ENCODE assay signal across 8 cellular contexts in genomic region chr20:12966468-12967085, GRCh38. TPM values are rescaled to one million over a fixed set of nuclear protein-coding genes. Genes with fewer than 3 reads are reported as not detected.
DNase-seq lines count a peak whose midpoint lies in the region; ATAC-seq, FAIRE-seq and TF ChIP-seq lines count a peak whose summit lies in the region.

No MANE protein-coding gene starts in this region.

- FAIRE-seq in astrocyte (lab: Jason Lieb, UNC) (no peak), HepG2 (lab: Jason Lieb, UNC) (peak; percentile 73), GM12892 (lab: Jason Lieb, UNC) (no peak)

- POLR2A ChIA-PET in HepG2 (lab: Yijun Ruan, JAX), result interaction anchor here (1.0 kb wide), 1 partner anchor 41 kb away, joined by 3 read pairs; no protein-coding TSS in a partner anchor

- no peak overlapping the region for H3K4me3 Mint-ChIP-seq in astrocyte (ENCODE audit: unreplicated experiment)
- H3K4me3 Mint-ChIP-seq in activated CD4-positive, alpha-beta T cell treated with anti-CD3 and anti-CD28 coated beads, Interleukin-2, amount 10 ng/mL, durations not matched to agents 24 days and 14 days, result no peak overlapping the region

- no TSS peak for BruUV-seq in HepG2 (replicated peaks; lab: Mats Ljungman, UMichigan)

- H3K4me3 ChIP-seq in astrocyte (ENCODE audit: insufficient read depth, low read depth, low read length) (no peak overlapping the region), HepG2 (replicated peaks in 1 of 3; ENCODE audit: insufficient read depth in 1 of 3, low read depth in 2 of 3, low read length in 3 of 3) (no peak overlapping the region), MG63 (no peak overlapping the region)

- CTCF ChIA-PET in HepG2 (lab: Yijun Ruan, JAX; ENCODE audit: low intra/inter-chr PET ratio, low total read pairs), result interaction anchor here (1.2 to 6.7 kb wide), 2 partner anchors 39 to 139 kb away, joined by 7 to 127 read pairs; no protein-coding TSS in a partner anchor

- H2AFZ ChIP-seq in astrocyte (ENCODE audit: low read depth, low read length) (no peak overlapping the region), HepG2 (ENCODE audit: low read length) (no peak overlapping the region)

- H3K4me1 Mint-ChIP-seq in astrocyte (ENCODE audit: low read depth, unreplicated experiment), result peaks cover 12% of the 10 kb centered on the region
- H3K4me1 Mint-ChIP-seq in activated CD4-positive, alpha-beta T cell treated with anti-CD3 and anti-CD28 coated beads, Interleukin-2, amount 10 ng/mL, durations not matched to agents 24 days and 14 days, result no peaks in the 10 kb centered on the region

- H3K27me3 ChIP-seq in astrocyte (ENCODE audit: insufficient read depth, low read length), result no peaks in the 10 kb centered on the region
- no peaks in the 10 kb centered on the region for H3K27me3 ChIP-seq in HepG2 (ENCODE audit: control insufficient read depth in 1 of 2, insufficient read depth in 2 of 2, low read length in 2 of 2)
- H3K27me3 ChIP-seq in MG63, result no peaks in the 10 kb centered on the region

- TF ChIP-seq EP300 in HepG2 (IDR thresholded peaks at IDR 0.05; ENCODE audit: low read depth in 2 of 2, low read length in 2 of 2) (no peak), HepG2 (CRISPR knock-in tag; IDR thresholded peaks at IDR 0.05; ENCODE audit: borderline replicate concordance) (no peak)

- H3K9me3 ChIP-seq in astrocyte (ENCODE audit: insufficient read depth, low read depth, low read length), result no peaks in the 10 kb centered on the region
- H3K9me3 ChIP-seq in HepG2 (ENCODE audit: low read length), result peaks cover 15% of the 10 kb centered on the region
- no peaks in the 10 kb centered on the region for H3K9me3 ChIP-seq in MG63

- intact Hi-C loops in HepG2 (cut with micrococcal nuclease; ENCODE audit: unreplicated experiment), result loop anchor here (1.0 to 2.0 kb wide), 3 partner anchors 41 to 1290 kb away; no protein-coding TSS in a partner anchor
- intact Hi-C loops in activated CD4-positive, alpha-beta T cell treated with anti-CD3 and anti-CD28 coated beads, Interleukin-2, amount 10 ng/mL, durations not matched to agents 24 days and 14 days (cut with micrococcal nuclease), result loop anchor here (1.0 kb wide), 1 partner anchor 41 kb away; no protein-coding TSS in a partner anchor

- no peak overlapping the region for H3K4me2 ChIP-seq in astrocyte (ENCODE audit: low read length)
- H3K4me2 ChIP-seq in HepG2 (ENCODE audit: low read depth, low read length), result no peak overlapping the region

- H3K4me1 ChIP-seq in astrocyte (ENCODE audit: insufficient read depth, low read length) (no peaks in the 10 kb centered on the region), HepG2 (ENCODE audit: insufficient read depth, low read length) (peaks cover 19% of the 10 kb centered on the region)

- ATAC-seq in HepG2, result peak; percentile 74
- ATAC-seq in GM21576 (IDR thresholded peaks at IDR 0.05; ENCODE audit: unreplicated experiment), result no peak

- peaks cover 3% of the 10 kb centered on the region for H3K27me3 Mint-ChIP-seq in astrocyte (ENCODE audit: low read depth, unreplicated experiment)
- H3K27me3 Mint-ChIP-seq in activated CD4-positive, alpha-beta T cell treated with anti-CD3 and anti-CD28 coated beads, Interleukin-2, amount 10 ng/mL, durations not matched to agents 24 days and 14 days, result peaks cover 3% of the 10 kb centered on the region

- H3K79me2 ChIP-seq in astrocyte (ENCODE audit: insufficient read depth, low read length), result no peaks in the 10 kb centered on the region
- no peaks in the 10 kb centered on the region for H3K79me2 ChIP-seq in HepG2 (ENCODE audit: insufficient read depth, low read length)

- H4K20me1 ChIP-seq in astrocyte (ENCODE audit: insufficient read depth, low read length) (no peaks in the 10 kb centered on the region), HepG2 (ENCODE audit: insufficient read depth, low read length) (no peaks in the 10 kb centered on the region)

- H3K9ac ChIP-seq in astrocyte (ENCODE audit: low read length), result no peak overlapping the region
- H3K9ac ChIP-seq in HepG2 (ENCODE audit: insufficient read depth, low read depth, low read length), result no peak overlapping the region

- TF ChIP-seq RAD21 in HepG2 (CRISPR knock-in tag; IDR thresholded peaks at IDR 0.05), result peak; percentile 79

- H3K27ac Mint-ChIP-seq in astrocyte (ENCODE audit: unreplicated experiment), result no peak overlapping the region
- no peak overlapping the region for H3K27ac Mint-ChIP-seq in activated CD4-positive, alpha-beta T cell treated with anti-CD3 and anti-CD28 coated beads, Interleukin-2, amount 10 ng/mL, durations not matched to agents 24 days and 14 days

- TF ChIP-seq CTCF in astrocyte (IDR thresholded peaks at IDR 0.05; ENCODE audit: insufficient read depth, low read depth, low read length) (peak; percentile 59), HepG2 (CRISPR knock-in tag; IDR thresholded peaks at IDR 0.05) (peak; percentile 78)

- 56% methylated on average over 1 of the region's 1 CpG for WGBS in HepG2 (ENCODE audit: low lambda C conversion rate)

- H3K36me3 ChIP-seq in astrocyte (ENCODE audit: insufficient read depth, low read length) (no peaks in the 10 kb centered on the region), HepG2 (replicated peaks in 1 of 2; ENCODE audit: control insufficient read depth in 1 of 2, insufficient read depth in 2 of 2, low read length in 2 of 2) (no peaks in the 10 kb centered on the region), MG63 (no peaks in the 10 kb centered on the region)

- no peaks in the 10 kb centered on the region for H3K9me3 Mint-ChIP-seq in astrocyte (ENCODE audit: unreplicated experiment)
- no peaks in the 10 kb centered on the region for H3K9me3 Mint-ChIP-seq in activated CD4-positive, alpha-beta T cell treated with anti-CD3 and anti-CD28 coated beads, Interleukin-2, amount 10 ng/mL, durations not matched to agents 24 days and 14 days

- in situ Hi-C loops in HepG2 (cut with HindIII; ENCODE audit: extremely low pct_ligation_motif_present, low pct_unique_long_range_greater_than_20kb), result loop anchor here (5.0 to 25.0 kb wide), 2 partner anchors 39 to 321 kb away; no protein-coding TSS in a partner anchor

- no peak for TF ChIP-seq POLR2A in HepG2 (IDR thresholded peaks at IDR 0.05; ENCODE audit: insufficient read depth in 1 of 2, low read depth in 2 of 2, low read length in 2 of 2)
- TF ChIP-seq POLR2A in GM12892 (IDR thresholded peaks at IDR 0.05; ENCODE audit: low read depth, low read length), result no peak

- H3K27ac ChIP-seq in astrocyte (ENCODE audit: low read depth, low read length) (no peak overlapping the region), HepG2 (ENCODE audit: extremely low read length, insufficient read depth, low read length) (no peak overlapping the region)

- DNase-seq in AG08396 (ENCODE audit: low spot score), result peak; percentile 13
- peak; percentile 49 for DNase-seq in HT1080 (ENCODE audit: low read depth)
- DNase-seq in astrocyte (ENCODE audit: low read depth), result peak; percentile 26
- peak; percentile 65 for DNase-seq in HepG2 (ENCODE audit: low spot score)
- DNase-seq in activated CD4-positive, alpha-beta T cell treated with anti-CD3 and anti-CD28 coated beads, Interleukin-2, amount 10 ng/mL, durations not matched to agents 24 days and 14 days, result no peak
- no peak for DNase-seq in MG63
- no peak for DNase-seq in GM12892 (ENCODE audit: insufficient read length)

- H3K36me3 Mint-ChIP-seq in astrocyte (ENCODE audit: low read depth, unreplicated experiment), result no peaks in the 10 kb centered on the region
- no peaks in the 10 kb centered on the region for H3K36me3 Mint-ChIP-seq in activated CD4-positive, alpha-beta T cell treated with anti-CD3 and anti-CD28 coated beads, Interleukin-2, amount 10 ng/mL, durations not matched to agents 24 days and 14 days (ENCODE audit: low read depth)

TF ChIP-seq in HepG2, 621 proteins besides CTCF, POLR2A, EP300 and RAD21 (continues in another document):
- peak; percentile 14; the same call in 1 of the 2 replicates for TF ChIP-seq SOX5 (CRISPR knock-in tag; IDR thresholded peaks at IDR 0.05; ENCODE audit: borderline replicate concordance)

RNA-seq across cellular contexts. Expression of gene SPTLC3, which starts 42.2 kb away (rescaled TPM):
- 6.5 and 8.6 TPM in 2 replicates for total RNA-seq in HT1080 (2014; rRNA removed; shearing (Covaris generic))
- polyA plus RNA-seq in HT1080 (2015; cell fraction: cytosol; rRNA removed), result 1.8 and 2.8 TPM in 2 replicates
- 5.3 and 10.6 TPM in 2 replicates for polyA plus RNA-seq in HT1080 (2015; cell fraction: nucleus; rRNA removed)
- total RNA-seq in astrocyte, result 5.6 and 5.7 TPM in 2 replicates
- 83.7 and 95.6 TPM in 2 replicates for total RNA-seq in HepG2 (2016; rRNA removed; fragmentation: Illumina TruSeq; extraction: Trizol)
- 5.7 and 7.4 TPM in 2 replicates for total RNA-seq in HepG2 (2016; cell fraction: cytosol; rRNA removed; fragmentation: Illumina TruSeq; extraction: Trizol; ENCODE audit: low read depth)
- 84.1 and 87.4 TPM in 2 replicates for total RNA-seq in HepG2 (2016; cell fraction: insoluble cytoplasmic fraction; rRNA removed; fragmentation: Illumina TruSeq; extraction: Trizol)
- 27.3 and 28.3 TPM in 2 replicates for total RNA-seq in HepG2 (2016; cell fraction: membrane; rRNA removed; fragmentation: Illumina TruSeq; extraction: Trizol)
- total RNA-seq in HepG2 (2016; cell fraction: nucleus; rRNA removed; fragmentation: Illumina TruSeq; extraction: Trizol), result 151 and 157 TPM in 2 replicates
- 13.0 and 20.5 TPM in 2 replicates for polyA plus RNA-seq in HepG2 (2011; rRNA removed)
- 8.5 and 11.9 TPM in 2 replicates for polyA plus RNA-seq in HepG2 (2011; cell fraction: cytosol; rRNA removed)
- 9.9 and 12.6 TPM in 2 replicates for polyA plus RNA-seq in HepG2 (2011; cell fraction: nucleus; rRNA removed)
- polyA plus RNA-seq in HepG2 (2012), result 18.7 and 45.9 TPM in 2 replicates
- 3.5 and 3.8 TPM in 2 replicates for polyA plus RNA-seq in HepG2 (2016; cell fraction: cytosol; fragmentation: Illumina TruSeq; extraction: Trizol; ENCODE audit: low read depth)
- 37.0 and 39.6 TPM in 2 replicates for polyA plus RNA-seq in HepG2 (2016; cell fraction: insoluble cytoplasmic fraction; fragmentation: Illumina TruSeq; extraction: Trizol; ENCODE audit: low read depth)
- 8.8 and 10.3 TPM in 2 replicates for polyA plus RNA-seq in HepG2 (2016; cell fraction: membrane; fragmentation: Illumina TruSeq; extraction: Trizol; ENCODE audit: low read depth)
- 45.3 and 58.4 TPM in 2 replicates for polyA plus RNA-seq in HepG2 (2016; cell fraction: nucleus; fragmentation: Illumina TruSeq; extraction: Trizol; ENCODE audit: insufficient read depth, low read depth)
- polyA minus RNA-seq in HepG2 (2011; rRNA and poly(A)+ RNA removed; ENCODE audit: low replicate concordance), result 0.09 and 18.0 TPM in 2 replicates
- 14.0 and 19.8 TPM in 2 replicates for polyA minus RNA-seq in HepG2 (2011; cell fraction: cytosol; rRNA and poly(A)+ RNA removed)
- 91.3 and 96.6 TPM in 2 replicates for polyA minus RNA-seq in HepG2 (2011; cell fraction: nucleus; rRNA and poly(A)+ RNA removed)
- total RNA-seq in activated CD4-positive, alpha-beta T cell treated with anti-CD3 and anti-CD28 coated beads, Interleukin-2, amount 10 ng/mL, durations not matched to agents 24 days and 14 days, result 0.26 and 0.33 TPM in 2 replicates
- 18.4 and 28.7 TPM in 2 replicates for total RNA-seq in MG63 (2014; rRNA removed; shearing (Covaris generic); ENCODE audit: low replicate concordance)
- not detected for polyA plus RNA-seq in GM12892 (2012; ENCODE audit: missing spikeins)

Comparison
In these comparisons a context has a peak if more than half of its experiments do, and no peak if none do; other contexts are left out.
1. DNase-seq: peak in AG08396 (single experiment), HT1080 (single experiment), astrocyte (single experiment) and HepG2 (single experiment); none in activated CD4-positive, alpha-beta T cell treated with anti-CD3 and anti-CD28 coated beads, Interleukin-2, amount 10 ng/mL, durations not matched to agents 24 days and 14 days (single experiment), MG63 (single experiment) and GM12892 (single experiment).